23 cellular contexts compared by ENCODE assay signal in the genomic region with DNA sequence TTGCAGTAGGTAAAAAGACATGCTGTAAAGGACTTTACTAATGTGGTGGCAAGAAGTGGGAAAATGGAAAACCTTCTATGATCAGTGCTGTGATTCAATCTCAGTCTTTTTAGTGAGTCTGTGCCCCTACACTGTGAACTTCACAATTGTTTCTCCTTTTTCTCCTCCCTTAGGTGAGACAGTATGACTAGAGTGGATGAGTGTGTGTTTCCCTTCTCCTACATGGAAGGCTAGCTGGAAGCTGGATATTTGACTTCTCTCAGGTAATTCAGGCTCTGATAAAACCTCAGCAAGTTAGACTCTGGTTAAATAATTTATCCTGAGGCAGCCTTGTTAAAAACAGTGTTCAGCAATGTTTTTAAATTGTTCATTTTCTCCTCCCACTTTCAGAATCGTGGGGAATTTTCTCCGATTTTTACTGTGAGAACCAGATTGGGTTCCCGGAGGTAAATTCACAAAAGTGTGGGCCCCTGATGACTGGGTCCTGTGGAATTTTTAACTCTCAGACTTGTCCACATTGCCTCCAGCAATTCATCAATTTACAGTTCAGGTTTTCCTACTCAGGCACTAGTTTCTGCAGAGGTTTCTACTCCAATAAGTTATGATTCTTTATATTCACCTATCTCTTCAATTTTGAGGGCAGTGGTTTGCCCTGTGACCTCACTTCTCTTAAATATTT.
"Had no signal": no experiment of that assay in that cellular context is flagged by ENCODE, and none has a peak within 500 bp of the region (broad histone marks: within the 10 kb centered on the region; RNA-seq: fewer than 3 reads in every experiment).

No MANE protein-coding gene starts in this region.

- DNase-seq: activated CD4-positive, alpha-beta T cell treated with anti-CD3 and anti-CD28 coated beads, Interleukin-2, amount 10 ng/mL, durations not matched to agents 24 days and 14 days; activated CD4-positive, CD25-positive, alpha-beta regulatory T cell; activated CD8-positive, alpha-beta T cell treated with anti-CD3 and anti-CD28 coated beads for 36 hours; activated naive CD4-positive, alpha-beta T cell treated with Interleukin-2 at 50 U/mL for 16 hours; activated T-cell treated with anti-CD3 and anti-CD28 coated beads, Interleukin-2, amount 50 U/mL, for 1 hour; anterior cingulate cortex; brain microvascular endothelial cell; effector memory CD4-positive, alpha-beta T cell; foreskin melanocyte; glutamatergic neuron; kidney glomerular epithelial cell; mesendoderm; natural killer cell; sigmoid colon; spleen; stimulated activated CD4-positive, alpha-beta T cell treated with anti-CD3 and anti-CD28 coated beads, Interleukin-4, amount 100 ng/mL, for 4 hours had no signal

- H3K9ac ChIP-seq: parathyroid adenoma had no signal

- H3K27me3 Mint-ChIP-seq: activated CD8-positive, alpha-beta T cell treated with anti-CD3 and anti-CD28 coated beads for 36 hours; activated T-helper 17 cell treated with anti-CD3 and anti-CD28 coated beads, Interleukin-2, amount 50 U/mL, for 72 hours; dendritic cell treated with granulocyte-macrophage colony-stimulating factor and Interleukin-4, amounts not matched to agents 40 ng/mL and 50 ng/mL, for 4 days had no signal

- H3K36me3 ChIP-seq: brain microvascular endothelial cell, neutrophil, sigmoid colon, spleen, thoracic aorta had no signal

- H3K4me1 Mint-ChIP-seq: activated CD4-positive, alpha-beta T cell treated with anti-CD3 and anti-CD28 coated beads, Interleukin-2, amount 10 ng/mL, durations not matched to agents 24 days and 14 days; activated T-helper 17 cell treated with anti-CD3 and anti-CD28 coated beads, Interleukin-2, amount 50 U/mL, for 72 hours; natural killer cell had no signal

- H3K36me3 Mint-ChIP-seq: natural killer cell had no signal

- H3K4me3 ChIP-seq: sigmoid colon, spleen, thoracic aorta had no signal

- H3K27ac Mint-ChIP-seq: activated CD4-positive, alpha-beta T cell treated with anti-CD3 and anti-CD28 coated beads, Interleukin-2, amount 10 ng/mL, durations not matched to agents 24 days and 14 days; activated CD8-positive, alpha-beta T cell treated with anti-CD3 and anti-CD28 coated beads for 36 hours; activated T-helper 17 cell treated with anti-CD3 and anti-CD28 coated beads, Interleukin-2, amount 50 U/mL, for 72 hours; dendritic cell treated with granulocyte-macrophage colony-stimulating factor and Interleukin-4, amounts not matched to agents 40 ng/mL and 50 ng/mL, for 4 days; natural killer cell; stimulated activated memory B cell treated with anti-CD40 and anti-IgM and Interleukin-4, amounts not matched to agents 10 μg/mL and 1 μg/mL and 100 μg/mL, for 72 hours had no signal

- H3K4me3 Mint-ChIP-seq: activated CD4-positive, alpha-beta T cell treated with anti-CD3 and anti-CD28 coated beads, Interleukin-2, amount 10 ng/mL, durations not matched to agents 24 days and 14 days; activated CD8-positive, alpha-beta T cell treated with anti-CD3 and anti-CD28 coated beads for 36 hours; activated T-helper 17 cell treated with anti-CD3 and anti-CD28 coated beads, Interleukin-2, amount 50 U/mL, for 72 hours; dendritic cell treated with granulocyte-macrophage colony-stimulating factor and Interleukin-4, amounts not matched to agents 40 ng/mL and 50 ng/mL, for 4 days; natural killer cell; stimulated activated memory B cell treated with anti-CD40 and anti-IgM and Interleukin-4, amounts not matched to agents 10 μg/mL and 1 μg/mL and 100 μg/mL, for 72 hours had no signal

- H3K4me1 ChIP-seq: parathyroid adenoma, sigmoid colon had no signal

- H3K27me3 ChIP-seq: brain microvascular endothelial cell, neutrophil, sigmoid colon, spleen had no signal

- H3K9me3 ChIP-seq: neutrophil had no signal

- H3K9me3 Mint-ChIP-seq: activated CD8-positive, alpha-beta T cell treated with anti-CD3 and anti-CD28 coated beads for 36 hours had no signal

- FAIRE-seq: endothelial cell of umbilical vein had no signal

- ATAC-seq: activated CD8-positive, alpha-beta T cell treated with anti-CD3 and anti-CD28 coated beads for 36 hours; activated T-helper 17 cell treated with anti-CD3 and anti-CD28 coated beads, Interleukin-2, amount 50 U/mL, for 72 hours; natural killer cell; stimulated activated memory B cell treated with anti-CD40 and anti-IgM and Interleukin-4, amounts not matched to agents 10 μg/mL and 1 μg/mL and 100 μg/mL, for 72 hours had no signal
